In the genomic region with DNA sequence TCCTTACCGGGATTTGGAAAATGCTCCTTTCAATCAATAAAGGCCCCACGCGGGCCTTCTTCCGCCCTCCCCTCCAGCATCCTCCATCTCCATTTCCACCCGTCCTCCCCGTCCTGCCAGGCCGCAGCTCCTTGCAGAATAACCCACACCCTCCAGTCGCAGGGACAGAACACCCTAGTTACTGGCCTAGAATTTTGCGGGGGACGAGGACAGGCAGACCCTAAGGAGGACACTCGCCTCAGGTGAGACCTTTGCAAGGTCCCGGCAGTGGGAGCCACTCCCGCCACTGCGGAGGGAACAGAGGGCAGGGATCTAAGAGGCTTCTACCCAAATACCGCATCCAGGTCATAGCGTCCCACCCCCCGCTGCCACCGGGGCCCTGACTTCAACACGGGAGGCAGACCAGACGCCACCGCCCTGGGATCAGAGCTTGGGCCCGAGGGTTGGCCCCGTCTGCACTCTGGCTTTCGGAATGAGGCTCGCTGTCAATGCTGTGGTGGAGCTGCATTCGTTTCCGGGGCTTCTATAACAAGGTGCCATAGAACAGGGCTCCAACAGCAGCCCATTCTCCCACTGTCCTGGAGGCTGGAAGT, we compare ENCODE assay signal across 24 cellular contexts.
"Had no signal": no experiment of that assay in that cellular context is flagged by ENCODE, and none has a peak within 500 bp of the region (broad histone marks: within the 10 kb centered on the region; RNA-seq: fewer than 3 reads in every experiment).

No MANE protein-coding gene starts in this region.

- H3K36me3 Mint-ChIP-seq: activated naive CD4-positive, alpha-beta T cell treated with anti-CD3 and anti-CD28 coated beads, Interleukin-2, amount 10 ng/mL, durations not matched to agents 7 days and 5 days; activated naive CD8-positive, alpha-beta T cell treated with anti-CD3 and anti-CD28 coated beads for 36 hours; WTC11 had no signal

- ATAC-seq: activated CD8-positive, alpha-beta T cell treated with anti-CD3 and anti-CD28 coated beads, Interleukin-2, amount 10 ng/mL, durations not matched to agents 7 days and 5 days; T-helper 17 cell; WTC11 had no signal

- H3K9me3 Mint-ChIP-seq: activated naive CD4-positive, alpha-beta T cell treated with anti-CD3 and anti-CD28 coated beads, Interleukin-2, amount 10 ng/mL, durations not matched to agents 7 days and 5 days; activated naive CD8-positive, alpha-beta T cell treated with anti-CD3 and anti-CD28 coated beads for 36 hours; activated T-cell treated with anti-CD3 and anti-CD28 coated beads, Interleukin-2, amount 50 U/mL, for 24 hours; activated T-helper 1 cell treated with anti-CD3 and anti-CD28 coated beads, Interleukin-12 subunit alpha, Interleukin-12 subunit beta, Interleukin-2, Interleukin-4 antibody, amounts not matched to agents 30 ng/mL and 10 ng/mL and 1 ng/mL, durations not matched to agents 14 hours and 24 hours and 36 hours; WTC11 had no signal

- H3K27ac Mint-ChIP-seq: activated CD8-positive, alpha-beta T cell treated with anti-CD3 and anti-CD28 coated beads, Interleukin-2, amount 10 ng/mL, durations not matched to agents 7 days and 5 days; activated naive CD4-positive, alpha-beta T cell treated with anti-CD3 and anti-CD28 coated beads, Interleukin-2, amount 10 ng/mL, durations not matched to agents 7 days and 5 days; activated naive CD8-positive, alpha-beta T cell treated with anti-CD3 and anti-CD28 coated beads for 36 hours; activated T-cell treated with anti-CD3 and anti-CD28 coated beads, Interleukin-2, amount 50 U/mL, for 24 hours; activated T-helper 1 cell treated with anti-CD3 and anti-CD28 coated beads, Interleukin-12 subunit alpha, Interleukin-12 subunit beta, Interleukin-2, Interleukin-4 antibody, amounts not matched to agents 30 ng/mL and 10 ng/mL and 1 ng/mL, durations not matched to agents 14 hours and 24 hours and 36 hours; T-helper 17 cell; WTC11 had no signal

- DNase-seq: activated CD4-positive, alpha-beta T cell treated with anti-CD3 and anti-CD28 coated beads for 48 hours; activated CD4-positive, alpha-beta T cell treated with anti-CD3 and anti-CD28 coated beads, Interleukin-2, amount 50 U/mL, for 4 hours; activated CD4-positive, CD25-positive, alpha-beta regulatory T cell treated with anti-CD3 and anti-CD28 coated beads, Interleukin-2, amount 50 U/mL, for 72 hours; activated CD8-positive, alpha-beta memory T cell treated with anti-CD3 and anti-CD28 coated beads, Interleukin-2, amount 50 U/mL, for 48 hours; activated CD8-positive, alpha-beta T cell treated with anti-CD3 and anti-CD28 coated beads, Interleukin-2, amount 10 ng/mL, durations not matched to agents 7 days and 5 days; activated gamma-delta T cell treated with Interleukin-2 at 50 U/mL for 16 hours; activated naive CD4-positive, alpha-beta T cell treated with anti-CD3 and anti-CD28 coated beads, Interleukin-2, amount 10 ng/mL, durations not matched to agents 7 days and 5 days; activated naive CD8-positive, alpha-beta T cell treated with anti-CD3 and anti-CD28 coated beads for 36 hours; activated T-cell treated with anti-CD3 and anti-CD28 coated beads, Interleukin-2, amount 50 U/mL, for 24 hours; brain microvascular endothelial cell; KG1; NCI-H1048; NCI-H146; NCI-H187 treated with DMSO at 0.1 percent for 48 hours; NCI-H2081 treated with DMSO at 0.1 percent for 48 hours; NCI-H446; NCI-H524; Peyer's patch; SHP77 treated with DMSO at 0.1 percent for 48 hours; T-helper 17 cell; T-helper 9 cell had no signal

- H3K27me3 ChIP-seq: cardiac muscle cell, Peyer's patch had no signal

- H3K9me3 ChIP-seq: Peyer's patch had no signal

- H3K27ac ChIP-seq: brain microvascular endothelial cell, Peyer's patch had no signal

- H3K4me3 ChIP-seq: cardiac muscle cell, Peyer's patch had no signal

- H3K36me3 ChIP-seq: brain microvascular endothelial cell, cardiac muscle cell, Peyer's patch had no signal

- H3K4me3 Mint-ChIP-seq: activated CD8-positive, alpha-beta T cell treated with anti-CD3 and anti-CD28 coated beads, Interleukin-2, amount 10 ng/mL, durations not matched to agents 7 days and 5 days; activated naive CD4-positive, alpha-beta T cell treated with anti-CD3 and anti-CD28 coated beads, Interleukin-2, amount 10 ng/mL, durations not matched to agents 7 days and 5 days; activated naive CD8-positive, alpha-beta T cell treated with anti-CD3 and anti-CD28 coated beads for 36 hours; activated T-cell treated with anti-CD3 and anti-CD28 coated beads, Interleukin-2, amount 50 U/mL, for 24 hours; activated T-helper 1 cell treated with anti-CD3 and anti-CD28 coated beads, Interleukin-12 subunit alpha, Interleukin-12 subunit beta, Interleukin-2, Interleukin-4 antibody, amounts not matched to agents 30 ng/mL and 10 ng/mL and 1 ng/mL, durations not matched to agents 14 hours and 24 hours and 36 hours; T-helper 17 cell; WTC11 had no signal
